Comparison of ENCODE assay signal across 1 cellular context in genomic region chr6:135522975-135523692, GRCh38.
TF ChIP-seq lines count a peak whose summit lies in the region.

No MANE protein-coding gene starts in this region.

TF ChIP-seq in HEK293, 187 proteins besides CTCF, POLR2A, EP300 and RAD21 (continued from another document):
- TF ChIP-seq TSHZ1 (tag by site-specific recombination; IDR thresholded peaks at IDR 0.05; ENCODE audit: borderline replicate concordance) (no peak), ZNF561 (tag by site-specific recombination; IDR thresholded peaks at IDR 0.05; ENCODE audit: borderline replicate concordance) (no peak), ZNF18 (tag by site-specific recombination; IDR thresholded peaks at IDR 0.05) (no peak), ZNF692 (tag by site-specific recombination; IDR thresholded peaks at IDR 0.05) (peak; percentile 37; the same call in 1 of the 2 replicates), ZEB2 (tag by site-specific recombination; IDR thresholded peaks at IDR 0.05) (0 out of 2 replicates have a peak, but pooled peaks have one; percentile 35), ZNF776 (tag by site-specific recombination; IDR thresholded peaks at IDR 0.05; ENCODE audit: borderline replicate concordance) (no peak), PRDM6 (tag by site-specific recombination; IDR thresholded peaks at IDR 0.05) (peak; percentile 28), ZNF184 (tag by site-specific recombination; IDR thresholded peaks at IDR 0.05) (0 out of 2 replicates have a peak, but pooled peaks have one; percentile 21), ZBTB48 (tag by site-specific recombination; IDR thresholded peaks at IDR 0.05) (no peak), KLF1 (tag by site-specific recombination; IDR thresholded peaks at IDR 0.05) (no peak), ZNF639 (tag by site-specific recombination; IDR thresholded peaks at IDR 0.05) (0 out of 2 replicates have a peak, but pooled peaks have one; percentile 20), ZBTB11 (tag by site-specific recombination; conservative IDR thresholded peaks at IDR 0.05; ENCODE audit: low read depth) (no peak), PRDM1 (tag by site-specific recombination; IDR thresholded peaks at IDR 0.05) (0 out of 2 replicates have a peak, but pooled peaks have one; percentile 24), EGR2 (tag by site-specific recombination; IDR thresholded peaks at IDR 0.05; ENCODE audit: low read depth) (no peak), ZNF48 (tag by site-specific recombination; IDR thresholded peaks at IDR 0.05) (no peak), BCL6B (tag by site-specific recombination; IDR thresholded peaks at IDR 0.05) (peak; percentile 78), ZBTB49 (tag by site-specific recombination; IDR thresholded peaks at IDR 0.05; ENCODE audit: low read depth) (no peak), GFI1B (tag by site-specific recombination; IDR thresholded peaks at IDR 0.05) (no peak), HOXA7 (CRISPR knock-in tag; IDR thresholded peaks at IDR 0.05; ENCODE audit: borderline replicate concordance) (no peak), ZNF658 (tag by site-specific recombination; IDR thresholded peaks at IDR 0.05) (no peak), ZBTB20 (tag by site-specific recombination; IDR thresholded peaks at IDR 0.05) (0 out of 2 replicates have a peak, but pooled peaks have one; percentile 27), ZNF629 (tag by site-specific recombination; IDR thresholded peaks at IDR 0.05) (peak; percentile 53; the same call in 1 of the 2 replicates), ZNF155 (tag by site-specific recombination; IDR thresholded peaks at IDR 0.05) (no peak), ZNF335 (tag by site-specific recombination; conservative IDR thresholded peaks at IDR 0.05) (peak; percentile 29; the same call in 1 of the 2 replicates), ZNF530 (tag by site-specific recombination; IDR thresholded peaks at IDR 0.05; ENCODE audit: low read depth) (no peak), ZNF112 (tag by site-specific recombination; IDR thresholded peaks at IDR 0.05) (no peak), ZNF623 (tag by site-specific recombination; IDR thresholded peaks at IDR 0.05) (no peak), ZNF280D (tag by site-specific recombination; IDR thresholded peaks at IDR 0.05) (no peak), GLI2 (tag by site-specific recombination; IDR thresholded peaks at IDR 0.05; ENCODE audit: borderline replicate concordance, low read depth) (no peak)
